Comparison of ENCODE assay signal across 26 cellular contexts in genomic region chr2:153912798-153913396, GRCh38. TPM values are rescaled to one million over a fixed set of nuclear protein-coding genes. Genes with fewer than 3 reads are reported as not detected.
"Had no signal": no experiment of that assay in that cellular context is flagged by ENCODE, and none has a peak within 500 bp of the region (broad histone marks: within the 10 kb centered on the region; RNA-seq: fewer than 3 reads in every experiment).

No MANE protein-coding gene starts in this region.

- H3K4me3 Mint-ChIP-seq: activated naive CD4-positive, alpha-beta T cell treated with anti-CD3 and anti-CD28 coated beads, Interleukin-2, amount 50 U/mL, for 24 hours; activated naive CD8-positive, alpha-beta T cell treated with anti-CD3 and anti-CD28 coated beads, Interleukin-2, amount 50 U/mL, for 24 hours; activated T-helper 1 cell treated with anti-CD3 and anti-CD28 coated beads, Interleukin-12 subunit alpha, Interleukin-12 subunit beta, Interleukin-2, Interleukin-4 antibody, amounts not matched to agents 30 ng/mL and 10 ng/mL and 1 ng/mL, durations not matched to agents 14 hours and 24 hours and 36 hours; natural killer cell treated with Interleukin-12 subunit alpha and Interleukin-12 subunit beta and Interleukin-15 and Interleukin-18, amount 100 ng/mL, for 72 hours; stimulated activated memory B cell treated with anti-CD40 and anti-IgM and Interleukin-4, amounts not matched to agents 10 μg/mL and 1 μg/mL and 100 μg/mL, for 72 hours; stimulated activated naive CD8-positive, alpha-beta T cell treated with anti-CD3 and anti-CD28 coated beads, Interleukin-15, amount 100 ng/mL, for 72 hours; T-helper 2 cell treated with Interferon-gamma antibody and Interleukin-4, amounts not matched to agents 5 μg/mL and 100 μg/mL, for 36 hours; type B pancreatic cell had no signal

- H3K4me3 ChIP-seq: esophagus muscularis mucosa, left lung, mucosa of descending colon, sigmoid colon had no signal

- H3K27me3 Mint-ChIP-seq: activated naive CD4-positive, alpha-beta T cell treated with anti-CD3 and anti-CD28 coated beads, Interleukin-2, amount 50 U/mL, for 24 hours; activated naive CD8-positive, alpha-beta T cell treated with anti-CD3 and anti-CD28 coated beads, Interleukin-2, amount 50 U/mL, for 24 hours; natural killer cell treated with Interleukin-12 subunit alpha and Interleukin-12 subunit beta and Interleukin-15 and Interleukin-18, amount 100 ng/mL, for 72 hours; stimulated activated memory B cell treated with anti-CD40 and anti-IgM and Interleukin-4, amounts not matched to agents 10 μg/mL and 1 μg/mL and 100 μg/mL, for 72 hours; stimulated activated naive CD8-positive, alpha-beta T cell treated with anti-CD3 and anti-CD28 coated beads, Interleukin-15, amount 100 ng/mL, for 72 hours; type B pancreatic cell had no signal

- DNase-seq: activated CD4-positive, alpha-beta T cell treated with anti-CD3 and anti-CD28 coated beads for 4 hours; activated CD4-positive, alpha-beta T cell treated with anti-CD3 and anti-CD28 coated beads, Interleukin-2, amount 50 U/mL, for 4 hours; activated effector memory CD4-positive, alpha-beta T cell treated with anti-CD3 and anti-CD28 coated beads, Interleukin-2, amount 50 U/mL, for 16 hours; activated naive CD8-positive, alpha-beta T cell treated with anti-CD3 and anti-CD28 coated beads, Interleukin-2, amount 50 U/mL, for 24 hours; activated T-cell treated with anti-CD3 and anti-CD28 coated beads, Interleukin-2, amount 50 U/mL, for 1 hour; central memory CD4-positive, alpha-beta T cell; dermis blood vessel endothelial cell; effector CD4-positive, alpha-beta T cell; foreskin keratinocyte; left lung; mucosa of descending colon; sigmoid colon; small intestine; stimulated activated CD4-positive, alpha-beta T cell treated with anti-CD3 and anti-CD28 coated beads, Interleukin-1b, Interleukin-23, amount 100 ng/mL, for 48 hours; stimulated activated CD4-positive, alpha-beta T cell treated with anti-CD3 and anti-CD28 coated beads, Interleukin-4, amount 100 ng/mL, for 4 hours; stimulated activated CD8-positive, alpha-beta memory T cell treated with anti-CD3 and anti-CD28 coated beads, Interleukin-4, amount 100 ng/mL, for 48 hours; stimulated activated naive CD8-positive, alpha-beta T cell treated with anti-CD3 and anti-CD28 coated beads, Interleukin-15, amount 100 ng/mL, for 72 hours; T-helper 1 cell had no signal

- H3K4me1 Mint-ChIP-seq: activated naive CD4-positive, alpha-beta T cell treated with anti-CD3 and anti-CD28 coated beads, Interleukin-2, amount 50 U/mL, for 24 hours; activated naive CD8-positive, alpha-beta T cell treated with anti-CD3 and anti-CD28 coated beads, Interleukin-2, amount 50 U/mL, for 24 hours; stimulated activated memory B cell treated with anti-CD40 and anti-IgM and Interleukin-4, amounts not matched to agents 10 μg/mL and 1 μg/mL and 100 μg/mL, for 72 hours; stimulated activated naive CD8-positive, alpha-beta T cell treated with anti-CD3 and anti-CD28 coated beads, Interleukin-15, amount 100 ng/mL, for 72 hours had no signal

- H3K9me3 Mint-ChIP-seq: type B pancreatic cell had no signal

- H3K27ac ChIP-seq: esophagus muscularis mucosa, foreskin keratinocyte, left lung, sigmoid colon, VCaP had no signal

- H3K4me1 ChIP-seq: esophagus muscularis mucosa, foreskin keratinocyte, left lung, sigmoid colon had no signal

- H3K27me3 ChIP-seq: esophagus muscularis mucosa, foreskin keratinocyte, left lung, sigmoid colon had no signal

- H3K36me3 ChIP-seq: esophagus muscularis mucosa, left lung, sigmoid colon had no signal

- H3K36me3 Mint-ChIP-seq: activated naive CD4-positive, alpha-beta T cell treated with anti-CD3 and anti-CD28 coated beads, Interleukin-2, amount 50 U/mL, for 24 hours; stimulated activated memory B cell treated with anti-CD40 and anti-IgM and Interleukin-4, amounts not matched to agents 10 μg/mL and 1 μg/mL and 100 μg/mL, for 72 hours; type B pancreatic cell had no signal

- H3K27ac Mint-ChIP-seq: activated naive CD4-positive, alpha-beta T cell treated with anti-CD3 and anti-CD28 coated beads, Interleukin-2, amount 50 U/mL, for 24 hours; activated naive CD8-positive, alpha-beta T cell treated with anti-CD3 and anti-CD28 coated beads, Interleukin-2, amount 50 U/mL, for 24 hours; activated T-helper 1 cell treated with anti-CD3 and anti-CD28 coated beads, Interleukin-12 subunit alpha, Interleukin-12 subunit beta, Interleukin-2, Interleukin-4 antibody, amounts not matched to agents 30 ng/mL and 10 ng/mL and 1 ng/mL, durations not matched to agents 14 hours and 24 hours and 36 hours; natural killer cell treated with Interleukin-12 subunit alpha and Interleukin-12 subunit beta and Interleukin-15 and Interleukin-18, amount 100 ng/mL, for 72 hours; stimulated activated memory B cell treated with anti-CD40 and anti-IgM and Interleukin-4, amounts not matched to agents 10 μg/mL and 1 μg/mL and 100 μg/mL, for 72 hours; stimulated activated naive CD8-positive, alpha-beta T cell treated with anti-CD3 and anti-CD28 coated beads, Interleukin-15, amount 100 ng/mL, for 72 hours; T-helper 2 cell treated with Interferon-gamma antibody and Interleukin-4, amounts not matched to agents 5 μg/mL and 100 μg/mL, for 36 hours; type B pancreatic cell had no signal

RNA-seq across cellular contexts. Expression of gene GALNT13, which starts 41.2 kb away (rescaled TPM):
- total RNA-seq: activated T-helper 1 cell treated with anti-CD3 and anti-CD28 coated beads, Interleukin-12 subunit alpha, Interleukin-12 subunit beta, Interleukin-2, Interleukin-4 antibody, amounts not matched to agents 30 ng/mL and 10 ng/mL and 1 ng/mL, durations not matched to agents 14 hours and 24 hours and 36 hours; foreskin keratinocyte; natural killer cell treated with Interleukin-12 subunit alpha and Interleukin-12 subunit beta and Interleukin-15 and Interleukin-18, amount 100 ng/mL, for 72 hours had no signal
- polyA plus RNA-seq: foreskin keratinocyte had no signal
